Comparison of ENCODE assay signal across 21 cellular contexts in the genomic region with DNA sequence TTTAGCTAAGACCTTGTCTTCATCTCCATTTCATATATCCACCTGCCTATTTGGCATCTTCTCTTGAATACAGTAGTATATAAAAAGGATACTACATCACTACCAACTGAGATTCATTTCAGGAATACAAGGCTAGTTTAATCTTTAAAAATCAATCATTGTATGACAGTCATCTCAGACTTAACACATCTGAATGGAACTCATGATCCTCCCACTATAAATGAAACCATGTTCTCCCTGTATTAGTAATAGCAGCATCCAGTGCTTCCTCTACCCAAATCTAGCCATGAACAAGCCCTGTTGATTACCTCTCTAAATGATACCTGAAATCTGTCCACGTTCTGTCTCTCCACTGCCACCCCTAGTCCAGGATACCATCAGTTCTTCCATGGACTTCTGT.
DNase-seq lines count a peak whose midpoint lies in the region; ATAC-seq, FAIRE-seq and TF ChIP-seq lines count a peak whose summit lies in the region.
"Had no signal": no experiment of that assay in that cellular context is flagged by ENCODE, and none has a peak within 500 bp of the region (broad histone marks: within the 10 kb centered on the region; RNA-seq: fewer than 3 reads in every experiment).

No MANE protein-coding gene starts in this region.

- POLR2A ChIA-PET in activated CD4-positive, alpha-beta T cell treated with anti-CD3 and anti-CD28 coated beads for 36 hours (lab: Charles Lee), result no interaction called here
- POLR2A ChIA-PET in activated CD4-positive, alpha-beta T cell treated with anti-CD3 and anti-CD28 coated beads, Interleukin-2, amount 10 ng/mL, durations not matched to agents 7 days and 5 days (lab: Charles Lee), result no interaction called here

- intact Hi-C loops in activated CD4-positive, alpha-beta T cell treated with anti-CD3 and anti-CD28 coated beads for 36 hours (cut with DNase I, micrococcal nuclease), result loop anchor here in 1 of 2 experiments (1.0 kb wide), 1 partner anchor 25 kb away; no protein-coding TSS in a partner anchor

- CTCF ChIA-PET in activated CD4-positive, alpha-beta T cell treated with anti-CD3 and anti-CD28 coated beads for 36 hours (lab: Charles Lee), result no interaction called here
- CTCF ChIA-PET in activated CD4-positive, alpha-beta T cell treated with anti-CD3 and anti-CD28 coated beads, Interleukin-2, amount 10 ng/mL, durations not matched to agents 7 days and 5 days (lab: Charles Lee), result no interaction called here

- H3K9me3 Mint-ChIP-seq in activated CD4-positive, alpha-beta T cell treated with anti-CD3 and anti-CD28 coated beads for 36 hours (ENCODE audit: low read depth), result peaks cover 19% of the 10 kb centered on the region
- peaks cover 10% of the 10 kb centered on the region for H3K9me3 Mint-ChIP-seq in activated CD4-positive, alpha-beta T cell treated with anti-CD3 and anti-CD28 coated beads, Interleukin-2, amount 10 ng/mL, durations not matched to agents 7 days and 5 days
- H3K9me3 Mint-ChIP-seq in endothelial cell (ENCODE audit: unreplicated experiment), result peaks cover 5% of the 10 kb centered on the region

- TF ChIP-seq POLR2A in GM12891 (IDR thresholded peaks at IDR 0.05; ENCODE audit: low read depth, low read length), result no peak

- peak; percentile 48 for FAIRE-seq in GM12891 (lab: Jason Lieb, UNC)
- FAIRE-seq: A549, G401.6, GM18507 had no signal

- no peak for TF ChIP-seq CTCF in endothelial cell (IDR thresholded peaks at IDR 0.05; ENCODE audit: unreplicated experiment)

- ATAC-seq in activated CD4-positive, alpha-beta T cell treated with anti-CD3 and anti-CD28 coated beads for 36 hours, result peak; percentile 71
- ATAC-seq in stimulated activated naive CD8-positive, alpha-beta T cell treated with anti-CD3 and anti-CD28 coated beads, Interleukin-15, Interleukin-2, amounts not matched to agents 100 U/mL and 50 U/mL, for 24 hours, result peak; percentile 32
- no peak for ATAC-seq in SK-N-SH treated with all-trans-retinoic acid at 6 μM for 48 hours
- ATAC-seq: A549, GM23338, HCT116 had no signal

- no peaks in the 10 kb centered on the region for H3K27me3 Mint-ChIP-seq in activated CD4-positive, alpha-beta T cell treated with anti-CD3 and anti-CD28 coated beads for 36 hours
- H3K27me3 Mint-ChIP-seq in activated CD4-positive, alpha-beta T cell treated with anti-CD3 and anti-CD28 coated beads, Interleukin-2, amount 10 ng/mL, durations not matched to agents 7 days and 5 days, result no peaks in the 10 kb centered on the region
- H3K27me3 Mint-ChIP-seq in endothelial cell (ENCODE audit: unreplicated experiment), result peaks cover 6% of the 10 kb centered on the region
- H3K27me3 Mint-ChIP-seq: CD4-positive, alpha-beta memory T cell had no signal

- H3K4me1 Mint-ChIP-seq in activated CD4-positive, alpha-beta T cell treated with anti-CD3 and anti-CD28 coated beads for 36 hours, result no peaks in the 10 kb centered on the region
- no peaks in the 10 kb centered on the region for H3K4me1 Mint-ChIP-seq in activated CD4-positive, alpha-beta T cell treated with anti-CD3 and anti-CD28 coated beads, Interleukin-2, amount 10 ng/mL, durations not matched to agents 7 days and 5 days
- no peaks in the 10 kb centered on the region for H3K4me1 Mint-ChIP-seq in endothelial cell (ENCODE audit: unreplicated experiment)
- H3K4me1 Mint-ChIP-seq: CD4-positive, alpha-beta memory T cell had no signal

- no peaks in the 10 kb centered on the region for H3K36me3 Mint-ChIP-seq in activated CD4-positive, alpha-beta T cell treated with anti-CD3 and anti-CD28 coated beads for 36 hours (ENCODE audit: low read depth)
- no peaks in the 10 kb centered on the region for H3K36me3 Mint-ChIP-seq in activated CD4-positive, alpha-beta T cell treated with anti-CD3 and anti-CD28 coated beads, Interleukin-2, amount 10 ng/mL, durations not matched to agents 7 days and 5 days (ENCODE audit: low read depth)
- H3K36me3 Mint-ChIP-seq in endothelial cell (ENCODE audit: low read depth, unreplicated experiment), result peaks cover 20% of the 10 kb centered on the region
- H3K36me3 Mint-ChIP-seq: CD4-positive, alpha-beta memory T cell had no signal

- H3K4me3 Mint-ChIP-seq in activated CD4-positive, alpha-beta T cell treated with anti-CD3 and anti-CD28 coated beads for 36 hours, result no peak overlapping the region
- no peak overlapping the region for H3K4me3 Mint-ChIP-seq in activated CD4-positive, alpha-beta T cell treated with anti-CD3 and anti-CD28 coated beads, Interleukin-2, amount 10 ng/mL, durations not matched to agents 7 days and 5 days
- H3K4me3 Mint-ChIP-seq in endothelial cell (ENCODE audit: unreplicated experiment), result peak overlapping the region; percentile 49
- H3K4me3 Mint-ChIP-seq: CD4-positive, alpha-beta memory T cell; GM23338; H9 had no signal

- no peak for DNase-seq in activated CD4-positive, alpha-beta T cell treated with anti-CD3 and anti-CD28 coated beads for 36 hours
- no peak for DNase-seq in activated CD4-positive, alpha-beta T cell treated with anti-CD3 and anti-CD28 coated beads, Interleukin-2, amount 10 ng/mL, durations not matched to agents 7 days and 5 days
- DNase-seq in GM12891 (ENCODE audit: insufficient read length, low spot score) (no peak), endothelial cell (ENCODE audit: low spot score) (no peak), AG08395 (ENCODE audit: low spot score) (no peak)
- DNase-seq in stimulated activated naive CD8-positive, alpha-beta T cell treated with anti-CD3 and anti-CD28 coated beads, Interleukin-15, Interleukin-2, amounts not matched to agents 100 U/mL and 50 U/mL, for 24 hours, result no peak
- DNase-seq: 8988T; ACHN; C1 segment of cervical spinal cord; Calu3; CD4-positive, alpha-beta memory T cell; COR-L47; DMS153; DND-41; H9 had no signal

- H3K27ac Mint-ChIP-seq in activated CD4-positive, alpha-beta T cell treated with anti-CD3 and anti-CD28 coated beads for 36 hours, result no peak overlapping the region
- H3K27ac Mint-ChIP-seq in activated CD4-positive, alpha-beta T cell treated with anti-CD3 and anti-CD28 coated beads, Interleukin-2, amount 10 ng/mL, durations not matched to agents 7 days and 5 days, result no peak overlapping the region
- no peak overlapping the region for H3K27ac Mint-ChIP-seq in endothelial cell (ENCODE audit: unreplicated experiment)
- H3K27ac Mint-ChIP-seq: GM23338, H9 had no signal

TF ChIP-seq in GM12891, 5 proteins besides CTCF, POLR2A, EP300 and RAD21:
- TF ChIP-seq POLR2AphosphoS5 (IDR thresholded peaks at IDR 0.05; ENCODE audit: low read depth, low read length), result no peak
- TF ChIP-seq SPI1 (IDR thresholded peaks at IDR 0.05; ENCODE audit: low read depth, low read length), result no peak
- no peak for TF ChIP-seq POU2F2 (IDR thresholded peaks at IDR 0.05; ENCODE audit: low read depth, low read length)
- TF ChIP-seq TAF1 (IDR thresholded peaks at IDR 0.05; ENCODE audit: low read depth, low read length), result no peak
- no peak for TF ChIP-seq PAX5 (IDR thresholded peaks at IDR 0.05; ENCODE audit: insufficient read depth, low read length, severe bottlenecking)
TF ChIP-seq in GM12891: peak in this region for 0.

TF ChIP-seq in SK-N-SH treated with all-trans-retinoic acid at 6 μM for 48 hours, 23 proteins besides CTCF, POLR2A, EP300 and RAD21:
- TF ChIP-seq PPARA (CRISPR knock-in tag; IDR thresholded peaks at IDR 0.05; ENCODE audit: borderline replicate concordance) (no peak), ZNF70 (CRISPR knock-in tag; IDR thresholded peaks at IDR 0.05) (no peak), ARNTL (CRISPR knock-in tag; IDR thresholded peaks at IDR 0.05; ENCODE audit: borderline replicate concordance, low read depth) (no peak), ZFP3 (CRISPR knock-in tag; IDR thresholded peaks at IDR 0.05) (no peak), CSDC2 (CRISPR knock-in tag; IDR thresholded peaks at IDR 0.05) (no peak), BACH2 (CRISPR knock-in tag; IDR thresholded peaks at IDR 0.05; ENCODE audit: borderline replicate concordance) (no peak)
TF ChIP-seq in SK-N-SH treated with all-trans-retinoic acid at 6 μM for 48 hours: peak in this region for 0.
